ENCODE assay signal across 8 cellular contexts in genomic region chr17:35141681-35142466, GRCh38. TPM values are rescaled to one million over a fixed set of nuclear protein-coding genes. Genes with fewer than 3 reads are reported as not detected.
A peak's percentile ranks its signal among the peaks of the same experiment; 100 is the strongest.
DNase-seq lines count a peak whose midpoint lies in the region; ATAC-seq and TF ChIP-seq lines count a peak whose summit lies in the region.

Gene NLE1, minus strand, starts transcription at chr17:35142303. Its CDS starts 28 bp downstream, at chr17:35142275.

- peak; percentile 94 to 98 for TF ChIP-seq CTCF in left lung (IDR thresholded peaks at IDR 0.05)

- no peaks in the 10 kb centered on the region for H3K9me3 Mint-ChIP-seq in activated CD4-positive, alpha-beta T cell treated with anti-CD3 and anti-CD28 coated beads, Interleukin-2, amount 10 ng/mL, durations not matched to agents 7 days and 5 days
- no peaks in the 10 kb centered on the region for H3K9me3 Mint-ChIP-seq in dendritic cell treated with granulocyte-macrophage colony-stimulating factor and Interleukin-4, amounts not matched to agents 40 ng/mL and 50 ng/mL, for 4 days

- H3K4me1 Mint-ChIP-seq in activated CD4-positive, alpha-beta T cell treated with anti-CD3 and anti-CD28 coated beads, Interleukin-2, amount 10 ng/mL, durations not matched to agents 7 days and 5 days, result peaks cover 19% of the 10 kb centered on the region
- no peaks in the 10 kb centered on the region for H3K4me1 Mint-ChIP-seq in dendritic cell treated with granulocyte-macrophage colony-stimulating factor and Interleukin-4, amounts not matched to agents 40 ng/mL and 50 ng/mL, for 4 days (ENCODE audit: low read depth)

- H3K4me3 ChIP-seq in left lung, result peak within 1 kb of the TSS; percentile 90 to 96

- peak; percentile 84 for ATAC-seq in HG03342 (IDR thresholded peaks at IDR 0.05; ENCODE audit: unreplicated experiment)
- ATAC-seq in left lung, result peak; percentile 100

- peak within 1 kb of the TSS; percentile 84 for H3K27ac Mint-ChIP-seq in activated CD4-positive, alpha-beta T cell treated with anti-CD3 and anti-CD28 coated beads, Interleukin-2, amount 10 ng/mL, durations not matched to agents 7 days and 5 days
- no peak within 1 kb of the TSS for H3K27ac Mint-ChIP-seq in dendritic cell treated with granulocyte-macrophage colony-stimulating factor and Interleukin-4, amounts not matched to agents 40 ng/mL and 50 ng/mL, for 4 days

- POLR2A ChIA-PET in activated CD4-positive, alpha-beta T cell treated with anti-CD3 and anti-CD28 coated beads, Interleukin-2, amount 10 ng/mL, durations not matched to agents 7 days and 5 days (lab: Charles Lee), result no interaction called here

- H3K36me3 Mint-ChIP-seq in activated CD4-positive, alpha-beta T cell treated with anti-CD3 and anti-CD28 coated beads, Interleukin-2, amount 10 ng/mL, durations not matched to agents 7 days and 5 days (ENCODE audit: low read depth), result peaks cover 13% of the 10 kb centered on the region
- peaks cover 25% of the 10 kb centered on the region for H3K36me3 Mint-ChIP-seq in dendritic cell treated with granulocyte-macrophage colony-stimulating factor and Interleukin-4, amounts not matched to agents 40 ng/mL and 50 ng/mL, for 4 days (ENCODE audit: low read depth)

- peak within 1 kb of the TSS; percentile 80 for H3K4me3 Mint-ChIP-seq in activated CD4-positive, alpha-beta T cell treated with anti-CD3 and anti-CD28 coated beads, Interleukin-2, amount 10 ng/mL, durations not matched to agents 7 days and 5 days
- H3K4me3 Mint-ChIP-seq in dendritic cell treated with granulocyte-macrophage colony-stimulating factor and Interleukin-4, amounts not matched to agents 40 ng/mL and 50 ng/mL, for 4 days, result peak within 1 kb of the TSS; percentile 80

- in situ Hi-C loops in GM18951 (cut with MboI; ENCODE audit: low sequenced_read_pairs, unreplicated experiment), result no loop called here

- H3K9me3 ChIP-seq in left lung, result no peaks in the 10 kb centered on the region

- no peaks in the 10 kb centered on the region for H3K27me3 ChIP-seq in left lung

- H3K27me3 Mint-ChIP-seq in activated CD4-positive, alpha-beta T cell treated with anti-CD3 and anti-CD28 coated beads, Interleukin-2, amount 10 ng/mL, durations not matched to agents 7 days and 5 days, result no peaks in the 10 kb centered on the region
- peaks cover 6% of the 10 kb centered on the region for H3K27me3 Mint-ChIP-seq in dendritic cell treated with granulocyte-macrophage colony-stimulating factor and Interleukin-4, amounts not matched to agents 40 ng/mL and 50 ng/mL, for 4 days

- H3K27ac ChIP-seq in left lung, result peak within 1 kb of the TSS in 1 of 2 donors; percentile 24

- intact Hi-C loops in dendritic cell treated with granulocyte-macrophage colony-stimulating factor and Interleukin-4, amounts not matched to agents 40 ng/mL and 50 ng/mL, for 4 days (cut with micrococcal nuclease), result no loop called here
- intact Hi-C loops in left lung (cut with DNase I), result no loop called here

- peak; percentile 93 for DNase-seq in AG08396 (ENCODE audit: low spot score)
- peak; percentile 37 to 74 for DNase-seq in NCI-H524 (lab: John Stamatoyannopoulos, UW)
- peak; percentile 87 for DNase-seq in activated CD4-positive, alpha-beta T cell treated with anti-CD3 and anti-CD28 coated beads, Interleukin-2, amount 10 ng/mL, durations not matched to agents 7 days and 5 days
- peak; percentile 84 to 97 for DNase-seq in left lung
- DNase-seq in stimulated activated CD4-positive, alpha-beta T cell treated with anti-CD3 and anti-CD28 coated beads, Interleukin-2, amount 100 ng/mL, for 24 hours, result peak; percentile 91 to 92

- peak; percentile 65 for TF ChIP-seq POLR2A in GM18951 (IDR thresholded peaks at IDR 0.05; ENCODE audit: extremely low read depth, insufficient read depth, insufficient read length)

- H3K36me3 ChIP-seq in left lung, result peaks cover 0 to 27% of the 10 kb centered on the region in 2 donors

- CTCF ChIA-PET in activated CD4-positive, alpha-beta T cell treated with anti-CD3 and anti-CD28 coated beads, Interleukin-2, amount 10 ng/mL, durations not matched to agents 7 days and 5 days (lab: Charles Lee), result interaction anchor here (0.7 to 1.7 kb wide), 10 partner anchors 9 to 566 kb away, joined by 3 to 8 read pairs (median 4); no protein-coding TSS in a partner anchor

- peaks cover 4 to 27% of the 10 kb centered on the region in 2 donors for H3K4me1 ChIP-seq in left lung

RNA-seq across cellular contexts. Expression of gene NLE1, which starts in this region (rescaled TPM):
- 10 to 100 TPM; 15.7 to 19.7 TPM for total RNA-seq in activated CD4-positive, alpha-beta T cell treated with anti-CD3 and anti-CD28 coated beads, Interleukin-2, amount 10 ng/mL, durations not matched to agents 7 days and 5 days
- 10 to 100 TPM in 1 of 2 donors, 1 to 10 TPM in 1; 8.7 to 15.3 TPM for total RNA-seq in left lung
